9 cellular contexts compared by ENCODE assay signal in genomic region chr6:144460224-144461095, GRCh38.
DNase-seq lines count a peak whose midpoint lies in the region; ATAC-seq, FAIRE-seq and TF ChIP-seq lines count a peak whose summit lies in the region.
"Had no signal": no experiment of that assay in that cellular context is flagged by ENCODE, and none has a peak within 500 bp of the region (broad histone marks: within the 10 kb centered on the region; RNA-seq: fewer than 3 reads in every experiment).

No MANE protein-coding gene starts in this region.

- WGBS in trophoblast cell (ENCODE audit: extremely low coverage, insufficient coverage, insufficient read length), result no CpG with 5 or more reads among the region's 6 CpGs

- H3K23ac ChIP-seq in trophoblast cell (ENCODE audit: low read length), result peak overlapping the region; percentile 71

- H3K4me1 ChIP-seq in HEK293 (ENCODE audit: control insufficient read depth, insufficient read depth, low read length) (no peaks in the 10 kb centered on the region), MM.1S (ENCODE audit: low read length) (0 out of 2 replicates have a peak, but pooled peaks cover 3% of the 10 kb centered on the region), trophoblast cell (ENCODE audit: control insufficient read depth in 1 of 2, insufficient read depth in 2 of 2, low read length in 2 of 2) (no peaks in the 10 kb centered on the region)
- H3K4me1 ChIP-seq: esophagus squamous epithelium had no signal

- POLR2A ChIA-PET in HEK293 (lab: Yijun Ruan, JAX), result no interaction called here

- H3K9ac ChIP-seq in MM.1S (ENCODE audit: low read length) (no peak overlapping the region), trophoblast cell (ENCODE audit: low read length) (no peak overlapping the region)

- FAIRE-seq in H54 (lab: Jason Lieb, UNC), result no peak

- H3K27ac ChIP-seq in HEK293 (ENCODE audit: extremely low read depth, low read depth, low read length) (no peak overlapping the region), MM.1S (ENCODE audit: low read length) (no peak overlapping the region; the same call in 1 of the 2 replicates), trophoblast cell (ENCODE audit: low read depth, low read length) (no peak overlapping the region)
- H3K27ac ChIP-seq: esophagus squamous epithelium had no signal

- H3K79me1 ChIP-seq in trophoblast cell (ENCODE audit: low read length), result no peaks in the 10 kb centered on the region

- no peak overlapping the region for H3K14ac ChIP-seq in trophoblast cell (ENCODE audit: low read length)

- no peak overlapping the region for H3K4ac ChIP-seq in trophoblast cell (ENCODE audit: low read depth, low read length)

- H3K9me2 ChIP-seq in MM.1S (replicated peaks; ENCODE audit: insufficient read depth, low read length), result no peaks in the 10 kb centered on the region

- H3K4me2 ChIP-seq in MM.1S (ENCODE audit: low read depth, low read length), result peak overlapping the region; percentile 33
- no peak overlapping the region for H3K4me2 ChIP-seq in trophoblast cell (ENCODE audit: low read length)

- DNase-seq in MM.1S, result peak; percentile 80
- DNase-seq in trophoblast cell, result no peak
- DNase-seq in DMS153 treated with DMSO at 0.1 percent for 48 hours (lab: John Stamatoyannopoulos, UW; ENCODE audit: unreplicated experiment), result no peak
- no peak for DNase-seq in SW 1271 (lab: John Stamatoyannopoulos, UW)
- no peak for DNase-seq in H54 (ENCODE audit: insufficient read length, low spot score)
- DNase-seq: esophagus squamous epithelium, NCI-H526 had no signal

- H2BK5ac ChIP-seq in trophoblast cell (ENCODE audit: low read depth, low read length, poor library complexity), result no peak overlapping the region

- H3K18ac ChIP-seq in trophoblast cell (ENCODE audit: low read length), result no peak overlapping the region

- no peak overlapping the region for H2AFZ ChIP-seq in MM.1S (ENCODE audit: low read length)
- no peak overlapping the region for H2AFZ ChIP-seq in trophoblast cell (ENCODE audit: insufficient read depth, low read length, poor library complexity)

- no peak overlapping the region for H4K91ac ChIP-seq in trophoblast cell (ENCODE audit: low read depth, low read length)

- H2BK12ac ChIP-seq in trophoblast cell (ENCODE audit: low read length), result no peak overlapping the region

- H3K36me3 ChIP-seq in HEK293 (ENCODE audit: control insufficient read depth in 2 of 2, insufficient read depth in 1 of 2, low read length in 2 of 2) (peaks cover 9 to 56% of the 10 kb centered on the region in 2 experiments), MM.1S (replicated peaks; ENCODE audit: insufficient read depth, low read length) (no peaks in the 10 kb centered on the region), trophoblast cell (ENCODE audit: control insufficient read depth in 1 of 2, insufficient read depth in 2 of 2, low read length in 2 of 2) (peaks cover 3 to 8% of the 10 kb centered on the region in 2 experiments)

- H4K20me1 ChIP-seq in MM.1S (ENCODE audit: insufficient read depth, low read length), result no peaks in the 10 kb centered on the region

- 0 out of 2 replicates have a peak, but pooled peaks cover 5% of the 10 kb centered on the region for H3F3A ChIP-seq in MM.1S (ENCODE audit: insufficient read depth, low read length)

- no peak overlapping the region for H2BK120ac ChIP-seq in trophoblast cell (ENCODE audit: insufficient read depth, low read length, poor library complexity)

- H3K9me3 ChIP-seq in HEK293 (ENCODE audit: control insufficient read depth, insufficient read depth, low read depth, low read length) (no peaks in the 10 kb centered on the region), MM.1S (replicated peaks; ENCODE audit: insufficient read depth, low read length) (no peaks in the 10 kb centered on the region), trophoblast cell (ENCODE audit: insufficient read depth, low read depth, low read length) (no peaks in the 10 kb centered on the region)
- H3K9me3 ChIP-seq: esophagus squamous epithelium had no signal

- H3K4me3 ChIP-seq in HEK293 (ENCODE audit: low read depth, low read length) (no peak overlapping the region), MM.1S (ENCODE audit: low read length) (no peak overlapping the region), trophoblast cell (ENCODE audit: low read depth, low read length) (no peak overlapping the region)
- H3K4me3 ChIP-seq: esophagus squamous epithelium had no signal

- no peak overlapping the region for H4K12ac ChIP-seq in trophoblast cell (ENCODE audit: low read depth, low read length)

- no peak overlapping the region for H2AK5ac ChIP-seq in trophoblast cell (ENCODE audit: low read length)

- no peak for TF ChIP-seq CTCF in HEK293 (tag by site-specific recombination; IDR thresholded peaks at IDR 0.05)
- TF ChIP-seq CTCF in MM.1S (IDR thresholded peaks at IDR 0.05; ENCODE audit: low read length), result 0 out of 2 replicates have a peak, but pooled peaks have one; percentile 7

- H3K79me2 ChIP-seq in MM.1S (ENCODE audit: low read length), result no peaks in the 10 kb centered on the region
- H3K79me2 ChIP-seq in trophoblast cell (ENCODE audit: control insufficient read depth, insufficient read depth, low read length, poor library complexity), result no peaks in the 10 kb centered on the region

- no peaks in the 10 kb centered on the region for H3K27me3 ChIP-seq in MM.1S (replicated peaks; ENCODE audit: insufficient read depth, low read length)
- H3K27me3 ChIP-seq in trophoblast cell (ENCODE audit: insufficient read depth, low read length), result no peaks in the 10 kb centered on the region
- H3K27me3 ChIP-seq: esophagus squamous epithelium had no signal

- peak; percentile 89 for ATAC-seq in GM18907 (IDR thresholded peaks at IDR 0.05; ENCODE audit: unreplicated experiment)

- no peak overlapping the region for H4K8ac ChIP-seq in trophoblast cell (ENCODE audit: low read depth, low read length)

- CTCF ChIA-PET in HEK293 (lab: Yijun Ruan, JAX), result no interaction called here

- no peak for TF ChIP-seq POLR2A in H54 (IDR thresholded peaks at IDR 0.05; ENCODE audit: low read depth, low read length)

TF ChIP-seq in HEK293, 187 proteins besides CTCF, POLR2A, EP300 and RAD21:
- TF ChIP-seq KLF10 (tag by site-specific recombination; IDR thresholded peaks at IDR 0.05) (no peak), ZNF292 (tag by site-specific recombination; IDR thresholded peaks at IDR 0.05; ENCODE audit: borderline replicate concordance, low read depth) (no peak), PRDM1 (tag by site-specific recombination; IDR thresholded peaks at IDR 0.05) (0 out of 2 replicates have a peak, but pooled peaks have one; percentile 31), ZNF2 (tag by site-specific recombination; IDR thresholded peaks at IDR 0.05) (no peak), ZNF514 (tag by site-specific recombination; IDR thresholded peaks at IDR 0.05) (no peak), KLF16 (tag by site-specific recombination; IDR thresholded peaks at IDR 0.05) (no peak)
